1 cellular context compared by ENCODE assay signal in genomic region chr17:48530887-48531272, GRCh38.
TF ChIP-seq lines count a peak whose summit lies in the region.

Gene HOXB1 (minus strand): TSS chr17:48531011. CDS start chr17:48530904, 107 bp downstream.

TF ChIP-seq in K562, 482 proteins besides CTCF, POLR2A, EP300 and RAD21:
- TF ChIP-seq SPI1 (IDR thresholded peaks at IDR 0.05; ENCODE audit: borderline replicate concordance, low read depth, low read length) (no peak), SMARCB1 (IDR thresholded peaks at IDR 0.05; ENCODE audit: insufficient read length, low read depth) (no peak), PHF20 (IDR thresholded peaks at IDR 0.05; ENCODE audit: partially characterized antibody) (no peak)
